ENCODE assay signal across 17 cellular contexts in the genomic region with DNA sequence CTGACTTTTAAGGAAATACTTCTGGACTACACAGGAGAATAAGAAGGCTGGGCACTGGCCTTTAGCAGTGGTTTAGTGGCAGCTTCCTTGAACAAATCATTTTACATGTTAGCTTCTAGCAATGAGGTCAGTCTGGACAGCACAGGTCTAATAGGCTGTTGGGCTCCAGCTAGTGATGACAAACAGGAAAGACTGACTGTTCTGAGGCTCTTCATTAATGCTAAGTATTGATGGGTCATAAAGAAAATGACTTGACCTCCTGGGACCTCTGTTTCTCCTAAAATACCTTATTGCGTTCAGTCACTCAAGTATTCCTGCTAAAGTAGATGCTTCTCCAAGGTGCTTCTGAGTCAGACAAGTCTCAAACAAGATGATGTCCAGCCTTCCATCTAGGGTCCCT. TPM values are rescaled to one million over a fixed set of nuclear protein-coding genes. Genes with fewer than 3 reads are reported as not detected.
DNase-seq lines count a peak whose midpoint lies in the region; ATAC-seq and TF ChIP-seq lines count a peak whose summit lies in the region.
"Had no signal": no experiment of that assay in that cellular context is flagged by ENCODE, and none has a peak within 500 bp of the region (broad histone marks: within the 10 kb centered on the region; RNA-seq: fewer than 3 reads in every experiment).

No MANE protein-coding gene starts in this region.

- BruUV-seq in IMR-90 (replicated peaks; lab: Mats Ljungman, UMichigan): no TSS peak

- intact Hi-C loops in IMR-90 (cut with micrococcal nuclease): no loop called here
- intact Hi-C loops in psoas muscle (cut with DNase I): no loop called here
- intact Hi-C loops in activated CD4-positive, alpha-beta T cell treated with anti-CD3 and anti-CD28 coated beads, Interleukin-2, amount 10 ng/mL, durations not matched to agents 24 days and 14 days (cut with micrococcal nuclease): loop anchor here (10.0 kb wide), 1 partner anchor 714 kb away; no protein-coding TSS in a partner anchor

- H3K27ac Mint-ChIP-seq in activated CD4-positive, alpha-beta T cell treated with anti-CD3 and anti-CD28 coated beads, Interleukin-2, amount 10 ng/mL, durations not matched to agents 24 days and 14 days: no peak overlapping the region
- H3K27ac Mint-ChIP-seq: B cell; CD4-positive, alpha-beta T cell had no signal

- H3K56ac ChIP-seq in IMR-90 (ENCODE audit: extremely low read depth, insufficient read depth, low read length): no peak overlapping the region

- H3K23ac ChIP-seq in IMR-90 (ENCODE audit: low read depth, low read length): no peak overlapping the region

- H3F3A ChIP-seq in GM23248 (ENCODE audit: insufficient read depth): peaks cover 5% of the 10 kb centered on the region; the same call in 1 of the 2 replicates

- H3K14ac ChIP-seq in IMR-90 (replicated peaks; ENCODE audit: low read depth, low read length): no peak overlapping the region

- no peak overlapping the region for H2AK9ac ChIP-seq in IMR-90 (replicated peaks; ENCODE audit: low read depth, low read length, poor library complexity)

- CTCF ChIA-PET in IMR-90 (lab: Yijun Ruan, JAX): no interaction called here

- TF ChIP-seq RAD21 in IMR-90 (IDR thresholded peaks at IDR 0.05; ENCODE audit: low read length): no peak

- H2AFZ ChIP-seq in GM23248 (no peak overlapping the region), IMR-90 (replicated peaks; ENCODE audit: low read length, poor library complexity) (no peak overlapping the region)

- no peaks in the 10 kb centered on the region for H3K79me2 ChIP-seq in GM23248 (ENCODE audit: insufficient read depth)

- H3K9me3 ChIP-seq in GM23248 (ENCODE audit: low read depth) (no peaks in the 10 kb centered on the region), IMR-90 (ENCODE audit: control insufficient read depth, insufficient read depth, low read length) (no peaks in the 10 kb centered on the region), psoas muscle (no peaks in the 10 kb centered on the region)

- TF ChIP-seq CTCF in IMR-90 (conservative IDR thresholded peaks at IDR 0.05; ENCODE audit: low read depth, low read length): no peak
- TF ChIP-seq CTCF in psoas muscle (IDR thresholded peaks at IDR 0.05): no peak

- H3K36me3 ChIP-seq in GM23248 (ENCODE audit: low read depth) (no peaks in the 10 kb centered on the region), IMR-90 (ENCODE audit: control insufficient read depth, insufficient read depth, low read length) (no peaks in the 10 kb centered on the region; the same call in 1 of the 2 replicates), psoas muscle (ENCODE audit: insufficient read depth in 1 of 2, low read depth in 1 of 2) (no peaks in the 10 kb centered on the region)

- 0 out of 2 replicates have a peak, but pooled peaks cover 5% of the 10 kb centered on the region for H3K9me1 ChIP-seq in IMR-90 (ENCODE audit: insufficient read depth, low read length)

- peaks cover 4% of the 10 kb centered on the region; the same call in 1 of the 2 replicates for H3K4me1 ChIP-seq in GM23248 (ENCODE audit: insufficient read depth)
- peaks cover 5% of the 10 kb centered on the region for H3K4me1 ChIP-seq in IMR-90 (ENCODE audit: control insufficient read depth, insufficient read depth, low read length)
- H3K4me1 ChIP-seq in psoas muscle: peaks cover 16% of the 10 kb centered on the region

- 96% methylated on average over 1 of the region's 1 CpG for WGBS in GM23248 (ENCODE audit: low coverage in 1 of 2, low lambda C conversion rate in 2 of 2, missing lambda C conversion rate in 2 of 2), 2 experiments
- WGBS in IMR-90 (ENCODE audit: extremely low coverage in 2 of 2, insufficient read length in 1 of 2), 2 experiments: 100% methylated on average over 1 of the region's 1 CpG; no CpG with 5 or more reads in 1 of the 2 experiments
- WGBS in psoas muscle, 3 donors: 91 to 97% (median 97%) methylated on average over 1 of the region's 1 CpG

- H4K20me1 ChIP-seq in GM23248 (ENCODE audit: insufficient read depth) (no peaks in the 10 kb centered on the region), IMR-90 (ENCODE audit: insufficient read depth, low read length) (no peaks in the 10 kb centered on the region)

- no peak overlapping the region for H3K4me3 Mint-ChIP-seq in activated CD4-positive, alpha-beta T cell treated with anti-CD3 and anti-CD28 coated beads, Interleukin-2, amount 10 ng/mL, durations not matched to agents 24 days and 14 days
- H3K4me3 Mint-ChIP-seq: B cell; CD4-positive, alpha-beta T cell had no signal

- no peak overlapping the region for H3K4me2 ChIP-seq in GM23248 (ENCODE audit: unreplicated experiment)
- H3K4me2 ChIP-seq in IMR-90 (ENCODE audit: low read depth, low read length): no peak overlapping the region

- no peaks in the 10 kb centered on the region for H3K36me3 Mint-ChIP-seq in activated CD4-positive, alpha-beta T cell treated with anti-CD3 and anti-CD28 coated beads, Interleukin-2, amount 10 ng/mL, durations not matched to agents 24 days and 14 days (ENCODE audit: low read depth)

- no peak overlapping the region for H2AK5ac ChIP-seq in IMR-90 (ENCODE audit: low read depth, low read length)

- H3K79me1 ChIP-seq in IMR-90 (ENCODE audit: low read depth in 1 of 2, low read length in 2 of 2): peaks cover 0 to 9% of the 10 kb centered on the region in 2 experiments; a peak in 2 of 4 replicates

- no peak overlapping the region for H3K27ac ChIP-seq in GM23248
- H3K27ac ChIP-seq in IMR-90 (ENCODE audit: insufficient read depth, low read length): no peak overlapping the region
- H3K27ac ChIP-seq in psoas muscle: peak overlapping the region; percentile 11
- H3K27ac ChIP-seq: HL-60 had no signal

- H3K18ac ChIP-seq in IMR-90 (ENCODE audit: low read depth, low read length): no peak overlapping the region

- peaks cover 11% of the 10 kb centered on the region for H3K4me1 Mint-ChIP-seq in activated CD4-positive, alpha-beta T cell treated with anti-CD3 and anti-CD28 coated beads, Interleukin-2, amount 10 ng/mL, durations not matched to agents 24 days and 14 days

- H4K8ac ChIP-seq in IMR-90 (ENCODE audit: low read depth in 2 of 2, low read length in 2 of 2): no peak overlapping the region

- no peak overlapping the region for H2BK5ac ChIP-seq in IMR-90 (ENCODE audit: low read depth, low read length, poor library complexity, severe bottlenecking)

- dilution Hi-C loops in IMR-90 (cut with HindIII; ENCODE audit: low sequenced_read_pairs, unreplicated experiment): no loop called here

- no peak overlapping the region for H2BK120ac ChIP-seq in IMR-90 (ENCODE audit: low read depth, low read length)

- H4K5ac ChIP-seq in IMR-90 (ENCODE audit: low read depth, low read length): no peak overlapping the region

- no peak overlapping the region for H4K91ac ChIP-seq in IMR-90 (ENCODE audit: insufficient read depth, low read depth, low read length)

- ATAC-seq in IMR-90 (ENCODE audit: low read depth): no peak
- ATAC-seq in psoas muscle: no peak
- ATAC-seq in GM19455 (IDR thresholded peaks at IDR 0.05; ENCODE audit: unreplicated experiment): no peak

- H3K9me2 ChIP-seq in GM23248 (ENCODE audit: insufficient read depth): no peaks in the 10 kb centered on the region

- H3K9ac ChIP-seq in GM23248 (no peak overlapping the region), IMR-90 (ENCODE audit: low read depth, low read length) (no peak overlapping the region)

- POLR2A ChIA-PET in IMR-90 (lab: Charles Lee; ENCODE audit: unreplicated experiment): no interaction called here

- in situ Hi-C loops in GM23248 (cut with MboI) (no loop called here), IMR-90 (cut with MboI; ENCODE audit: low sequenced_read_pairs) (loop anchor here (25.0 kb wide), 1 partner anchor 1288 kb away; no protein-coding TSS in a partner anchor)

- H3K27me3 ChIP-seq in GM23248 (replicated peaks; ENCODE audit: insufficient read depth) (no peaks in the 10 kb centered on the region), IMR-90 (ENCODE audit: control insufficient read depth, insufficient read depth, low read length) (no peaks in the 10 kb centered on the region), psoas muscle (ENCODE audit: insufficient read depth in 3 of 3, low read length in 2 of 3) (no peaks in the 10 kb centered on the region)

- no peaks in the 10 kb centered on the region for H3K9me3 Mint-ChIP-seq in activated CD4-positive, alpha-beta T cell treated with anti-CD3 and anti-CD28 coated beads, Interleukin-2, amount 10 ng/mL, durations not matched to agents 24 days and 14 days
- H3K9me3 Mint-ChIP-seq: CD4-positive, alpha-beta T cell had no signal

- H3K4ac ChIP-seq in IMR-90 (ENCODE audit: low read depth, low read length): no peak overlapping the region

- H2BK20ac ChIP-seq in IMR-90 (ENCODE audit: low read depth, low read length): no peak overlapping the region

- no peak for TF ChIP-seq POLR2A in IMR-90 (IDR thresholded peaks at IDR 0.05; ENCODE audit: low read depth, low read length)

- H3K4me3 ChIP-seq in GM23248 (no peak overlapping the region), IMR-90 (ENCODE audit: insufficient read depth, low read depth, low read length) (no peak overlapping the region), psoas muscle (no peak overlapping the region)

- DNase-seq in GM23248: peak; percentile 21
- peak; percentile 8 for DNase-seq in IMR-90
- DNase-seq in dermis blood vessel endothelial cell: peak; percentile 29
- DNase-seq in psoas muscle: no peak
- no peak for DNase-seq in cerebellar nuclear complex (lab: John Stamatoyannopoulos, UW)
- no peak for DNase-seq in activated CD4-positive, alpha-beta T cell treated with anti-CD3 and anti-CD28 coated beads, Interleukin-2, amount 10 ng/mL, durations not matched to agents 24 days and 14 days
- DNase-seq: C1 segment of cervical spinal cord; Calu3; CD4-positive, alpha-beta T cell; DMS 273 treated with DMSO at 0.1 percent for 48 hours; DMS79 treated with DMSO at 0.1 percent for 48 hours; GF-D8; HCEC 1CT; KG1 had no signal

- peaks cover 63% of the 10 kb centered on the region for H3K27me3 Mint-ChIP-seq in activated CD4-positive, alpha-beta T cell treated with anti-CD3 and anti-CD28 coated beads, Interleukin-2, amount 10 ng/mL, durations not matched to agents 24 days and 14 days

- H2BK15ac ChIP-seq in IMR-90 (ENCODE audit: low read depth, low read length): no peak overlapping the region

RNA-seq across cellular contexts. Expression of a gene that starts 4.9 kb away (rescaled TPM):
- 14.6 and 16.2 TPM in 2 replicates for total RNA-seq in GM23248 (2014; rRNA removed; shearing (Covaris generic))
- polyA plus RNA-seq in GM23248 (2016; fragmentation: Nextera tagmentation; extraction: Ambion mirVana) (9.6 and 11.1 TPM in 2 replicates), IMR-90 (2012; rRNA removed) (8.8 and 8.9 TPM in 2 replicates), psoas muscle (10 to 100 TPM in 2 of 3 donors, 1 to 10 TPM in 1; 1.8 to 28.4 (median 13.6) TPM)
- total RNA-seq in IMR-90 (2012; rRNA removed) (15.2 and 18.9 TPM in 2 replicates), dermis blood vessel endothelial cell (38.6 and 45.6 TPM in 2 replicates), psoas muscle (10 to 100 TPM; 20.8 to 47.4 (median 30.7) TPM)
- polyA plus RNA-seq in IMR-90 (2012; cell fraction: cytosol; rRNA removed): 3.7 and 4.9 TPM in 2 replicates
- 3.6 and 19.2 TPM in 2 replicates for polyA plus RNA-seq in IMR-90 (2012; cell fraction: nucleus; rRNA removed; ENCODE audit: low replicate concordance)
- total RNA-seq in activated CD4-positive, alpha-beta T cell treated with anti-CD3 and anti-CD28 coated beads, Interleukin-2, amount 10 ng/mL, durations not matched to agents 24 days and 14 days: 0.69 TPM in 1 of 2 replicates, not detected in the other
- total RNA-seq: CD4-positive, alpha-beta T cell had no signal

Comparison
In these comparisons a context has a peak if more than half of its experiments do, and no peak if none do; other contexts are left out.
1. DNase-seq: peak in GM23248 (single experiment), IMR-90 (single experiment) and dermis blood vessel endothelial cell (single experiment); none in psoas muscle (0 of 2), cerebellar nuclear complex (0 of 2) and activated CD4-positive, alpha-beta T cell treated with anti-CD3 and anti-CD28 coated beads, Interleukin-2, amount 10 ng/mL, durations not matched to agents 24 days and 14 days (single experiment).